2 cellular contexts compared by ENCODE assay signal in genomic region chr2:170191166-170191872, GRCh38.
TF ChIP-seq lines count a peak whose summit lies in the region.

No MANE protein-coding gene starts in this region.

TF ChIP-seq in HepG2, 621 proteins besides CTCF, POLR2A, EP300 and RAD21:
- TF ChIP-seq ZNF563 (CRISPR knock-in tag; IDR thresholded peaks at IDR 0.05) (0 out of 2 replicates have a peak, but pooled peaks have one; percentile 29), NFKBIZ (CRISPR knock-in tag; IDR thresholded peaks at IDR 0.05) (no peak)

TF ChIP-seq in K562, 482 proteins besides CTCF, POLR2A, EP300 and RAD21 (continues in another document):
- peak; percentile 86 to 96 for TF ChIP-seq RCOR1 (IDR thresholded peaks at IDR 0.05; ENCODE audit: borderline replicate concordance in 1 of 2, low read depth in 2 of 2, low read length in 2 of 2)
- peak; percentile 73; the same call in 1 of the 2 replicates for TF ChIP-seq HDAC2 (IDR thresholded peaks at IDR 0.05)
- TF ChIP-seq HDAC1 (IDR thresholded peaks at IDR 0.05), result peak in 1 of 2 experiments; percentile 77; a peak in 2 of 4 replicates
- TF ChIP-seq SMAD4 (CRISPR knock-in tag; conservative IDR thresholded peaks at IDR 0.05), result 0 out of 2 replicates have a peak, but pooled peaks have one; percentile 38
- TF ChIP-seq TCF3 (CRISPR knock-in tag; IDR thresholded peaks at IDR 0.05), result peak; percentile 33; the same call in 1 of the 2 replicates
- 0 out of 2 replicates have a peak, but pooled peaks have one; percentile 42 for TF ChIP-seq DMBX1 (CRISPR knock-in tag; IDR thresholded peaks at IDR 0.05; ENCODE audit: borderline replicate concordance)
- 0 out of 2 replicates have a peak, but pooled peaks have one; percentile 29 for TF ChIP-seq ZBTB9 (CRISPR knock-in tag; IDR thresholded peaks at IDR 0.05)
- TF ChIP-seq ZNF263 (CRISPR knock-in tag; IDR thresholded peaks at IDR 0.05; ENCODE audit: borderline replicate concordance), result peak; percentile 56; the same call in 1 of the 2 replicates
- no peak for TF ChIP-seq BRD9 (IDR thresholded peaks at IDR 0.05; ENCODE audit: low read depth, partially characterized antibody)
- TF ChIP-seq SIN3B (IDR thresholded peaks at IDR 0.05; ENCODE audit: low read depth), result no peak
- no peak for TF ChIP-seq ZMIZ1 (IDR thresholded peaks at IDR 0.05; ENCODE audit: low read depth in 2 of 2, low read length in 2 of 2)
- TF ChIP-seq NCOR1 (IDR thresholded peaks at IDR 0.05), result peak; percentile 30; the same call in 1 of the 2 replicates
- TF ChIP-seq CREB5 (CRISPR knock-in tag; IDR thresholded peaks at IDR 0.05), result no peak
- TF ChIP-seq USF2 (CRISPR knock-in tag; IDR thresholded peaks at IDR 0.05), result peak; percentile 50
- TF ChIP-seq POLR2B (IDR thresholded peaks at IDR 0.05; ENCODE audit: low read depth, partially characterized antibody), result no peak
- no peak for TF ChIP-seq TCF7 (IDR thresholded peaks at IDR 0.05; ENCODE audit: borderline replicate concordance)
- TF ChIP-seq MNT (conservative IDR thresholded peaks at IDR 0.05), result no peak
- TF ChIP-seq ARID1B (IDR thresholded peaks at IDR 0.05), result peak; percentile 48
- TF ChIP-seq CTBP1 (IDR thresholded peaks at IDR 0.05; ENCODE audit: borderline replicate concordance), result peak; percentile 24; the same call in 1 of the 2 replicates
- TF ChIP-seq CXXC5 (CRISPR knock-in tag; IDR thresholded peaks at IDR 0.05), result peak; percentile 42
- no peak for TF ChIP-seq PATZ1 (CRISPR knock-in tag; IDR thresholded peaks at IDR 0.05; ENCODE audit: borderline replicate concordance)
- 0 out of 2 replicates have a peak, but pooled peaks have one; percentile 21 for TF ChIP-seq TFE3 (CRISPR knock-in tag; IDR thresholded peaks at IDR 0.05)
- peak; percentile 42; the same call in 1 of the 2 replicates for TF ChIP-seq IRF9 (tag; IDR thresholded peaks at IDR 0.05)
- 0 out of 2 replicates have a peak, but pooled peaks have one; percentile 54 for TF ChIP-seq MITF (IDR thresholded peaks at IDR 0.05)
- TF ChIP-seq CBFA2T3 (IDR thresholded peaks at IDR 0.05), result peak; percentile 60
- TF ChIP-seq NR4A1 (CRISPR knock-in tag; IDR thresholded peaks at IDR 0.05), result 0 out of 2 replicates have a peak, but pooled peaks have one; percentile 9
- TF ChIP-seq NR4A1 (tag; IDR thresholded peaks at IDR 0.05), result no peak
- TF ChIP-seq POLR3G (IDR thresholded peaks at IDR 0.05; ENCODE audit: extremely low read depth, insufficient read length, insufficient replicate concordance), result no peak
- no peak for TF ChIP-seq PHF21A (IDR thresholded peaks at IDR 0.05; ENCODE audit: borderline replicate concordance, low read depth)
- TF ChIP-seq FOXA3 (CRISPR knock-in tag; conservative IDR thresholded peaks at IDR 0.05 in 1 of 2, IDR thresholded peaks at IDR 0.05 in 1 of 2), result 0 out of 4 replicates have a peak, but pooled peaks of 1 of the 2 experiments have one; percentile 6
- 0 out of 2 replicates have a peak, but pooled peaks have one; percentile 8 for TF ChIP-seq FOXO4 (CRISPR knock-in tag; IDR thresholded peaks at IDR 0.05)
- no peak for TF ChIP-seq E2F5 (CRISPR knock-in tag; IDR thresholded peaks at IDR 0.05)
- no peak for TF ChIP-seq ILK (tag; IDR thresholded peaks at IDR 0.05; ENCODE audit: borderline replicate concordance, low read depth)
- TF ChIP-seq LEF1 (IDR thresholded peaks at IDR 0.05), result no peak
- no peak for TF ChIP-seq ZNF146 (CRISPR knock-in tag; IDR thresholded peaks at IDR 0.05; ENCODE audit: unreplicated experiment)
- peak; percentile 37; the same call in 1 of the 2 replicates for TF ChIP-seq CBFA2T2 (conservative IDR thresholded peaks at IDR 0.05)
- no peak for TF ChIP-seq ARID3B (CRISPR knock-in tag; IDR thresholded peaks at IDR 0.05; ENCODE audit: borderline replicate concordance)
- TF ChIP-seq ZNF282 (CRISPR knock-in tag; IDR thresholded peaks at IDR 0.05), result no peak
- no peak for TF ChIP-seq EGR1 (conservative IDR thresholded peaks at IDR 0.05)
